In the genomic region with DNA sequence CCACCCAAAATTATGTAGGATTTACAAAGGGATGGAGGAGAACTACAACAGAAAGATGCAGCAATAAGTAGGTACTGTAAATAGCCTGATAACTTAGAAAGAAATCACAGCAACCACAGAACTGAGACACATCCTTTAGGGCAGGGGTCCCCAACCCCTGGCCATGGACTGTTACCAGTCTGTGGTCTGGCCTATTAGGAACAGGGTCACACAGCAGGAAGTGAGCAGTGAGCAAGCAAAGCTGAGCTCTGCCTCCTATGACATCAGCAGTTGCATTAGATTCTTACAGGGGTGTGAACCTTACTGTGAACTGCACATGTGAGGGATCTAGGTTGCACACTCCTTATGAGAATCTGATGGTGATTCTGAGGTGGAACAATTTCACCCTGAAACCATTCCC, we compare ENCODE assay signal across 28 cellular contexts.
"Had no signal": no experiment of that assay in that cellular context is flagged by ENCODE, and none has a peak within 500 bp of the region (broad histone marks: within the 10 kb centered on the region; RNA-seq: fewer than 3 reads in every experiment).

No MANE protein-coding gene starts in this region.

- H3K36me3 Mint-ChIP-seq: naive B cell; natural killer cell; stimulated activated naive B cell treated with anti-CD40 and anti-IgM and Interleukin-4, amounts not matched to agents 10 μg/mL and 1 μg/mL and 100 μg/mL, for 72 hours had no signal

- H3K4me1 Mint-ChIP-seq: naive B cell; natural killer cell; nephron progenitor cell; stimulated activated naive B cell treated with anti-CD40 and anti-IgM and Interleukin-4, amounts not matched to agents 10 μg/mL and 1 μg/mL and 100 μg/mL, for 72 hours had no signal

- ATAC-seq: heart left ventricle; left cardiac atrium; left lobe of liver; lower lobe of right lung; natural killer cell; right lobe of liver; stimulated activated naive B cell treated with anti-CD40 and anti-IgM and Interleukin-4, amounts not matched to agents 10 μg/mL and 1 μg/mL and 100 μg/mL, for 72 hours; stimulated activated naive CD8-positive, alpha-beta T cell treated with anti-CD3 and anti-CD28 coated beads, Interleukin-15, Interleukin-2, amounts not matched to agents 100 U/mL and 50 U/mL, for 24 hours; upper lobe of right lung had no signal

- H3K4me3 ChIP-seq: heart left ventricle, lower lobe of right lung, ovary, right atrium auricular region, right lobe of liver, skin epidermis, stomach, thoracic aorta, tibial artery, upper lobe of right lung had no signal

- H3K27me3 Mint-ChIP-seq: naive B cell; progenitor cell of endocrine pancreas; stimulated activated naive B cell treated with anti-CD40 and anti-IgM and Interleukin-4, amounts not matched to agents 10 μg/mL and 1 μg/mL and 100 μg/mL, for 72 hours had no signal

- DNase-seq: heart left ventricle; hypothalamus; kidney glomerular epithelial cell; left cardiac atrium; lower lobe of right lung; mammary epithelial cell; mesendoderm; naive B cell; natural killer cell; nephron progenitor cell; ovary; right lobe of liver; stimulated activated CD4-positive, alpha-beta T cell treated with anti-CD3 and anti-CD28 coated beads, Interleukin-12 subunit alpha, Interleukin-12 subunit beta, amount 100 ng/mL, for 4 hours; stimulated activated CD4-positive, alpha-beta T cell treated with anti-CD3 and anti-CD28 coated beads, Interleukin-15, amount 100 ng/mL, for 24 hours; stimulated activated CD4-positive, alpha-beta T cell treated with anti-CD3 and anti-CD28 coated beads, Interleukin-2, amount 100 ng/mL, for 24 hours; stimulated activated CD4-positive, alpha-beta T cell treated with anti-CD3 and anti-CD28 coated beads, Interleukin-4, amount 100 ng/mL, for 1 hour; stimulated activated naive B cell treated with anti-CD40 and anti-IgM and Interleukin-4, amounts not matched to agents 10 μg/mL and 1 μg/mL and 100 μg/mL, for 72 hours; stimulated activated naive CD8-positive, alpha-beta T cell treated with anti-CD3 and anti-CD28 coated beads, Interleukin-15, Interleukin-2, amounts not matched to agents 100 U/mL and 50 U/mL, for 24 hours; stomach; tibial artery; trophoblast cell; upper lobe of right lung had no signal

- H3K27ac ChIP-seq: heart left ventricle, lower lobe of right lung, ovary, right atrium auricular region, right lobe of liver, skin epidermis, stomach, thoracic aorta, tibial artery, upper lobe of right lung had no signal

- H3K4me3 Mint-ChIP-seq: mesothelial cell of epicardium; naive B cell; natural killer cell; nephron progenitor cell; stimulated activated naive B cell treated with anti-CD40 and anti-IgM and Interleukin-4, amounts not matched to agents 10 μg/mL and 1 μg/mL and 100 μg/mL, for 72 hours had no signal

- H3K27ac Mint-ChIP-seq: mesothelial cell of epicardium; naive B cell; natural killer cell; nephron progenitor cell; progenitor cell of endocrine pancreas; stimulated activated naive B cell treated with anti-CD40 and anti-IgM and Interleukin-4, amounts not matched to agents 10 μg/mL and 1 μg/mL and 100 μg/mL, for 72 hours had no signal

- H3K36me3 ChIP-seq: heart left ventricle, lower lobe of right lung, ovary, right atrium auricular region, right lobe of liver, stomach, thoracic aorta, tibial artery, upper lobe of right lung had no signal

- H3K27me3 ChIP-seq: heart left ventricle, ovary, right atrium auricular region, right lobe of liver, stomach, tibial artery, upper lobe of right lung had no signal
